Comparison of ENCODE assay signal across 31 cellular contexts in the genomic region with DNA sequence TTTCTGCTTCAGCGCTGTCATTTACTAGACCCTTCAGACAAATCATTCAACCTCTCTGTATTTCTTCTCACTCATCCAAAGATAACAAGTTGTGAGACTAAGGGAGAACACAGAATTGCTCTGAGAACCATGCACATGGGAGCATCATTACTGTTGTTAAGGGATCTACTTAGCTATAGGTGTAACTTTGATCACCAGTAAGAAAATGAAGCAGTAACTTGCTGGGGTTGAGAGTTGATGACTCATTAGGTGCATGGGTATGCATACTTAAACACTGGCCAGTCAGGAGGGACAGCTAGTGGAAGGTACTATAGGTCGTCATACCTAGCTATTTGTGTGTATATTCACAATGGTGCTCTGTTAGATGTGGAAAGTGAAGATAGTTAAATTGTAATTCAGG.
"Had no signal": no experiment of that assay in that cellular context is flagged by ENCODE, and none has a peak within 500 bp of the region (broad histone marks: within the 10 kb centered on the region; RNA-seq: fewer than 3 reads in every experiment).

No MANE protein-coding gene starts in this region.

- H3K27ac ChIP-seq: body of pancreas, coronary artery, dorsolateral prefrontal cortex, neutrophil, prostate gland, upper lobe of left lung, vagina had no signal

- ATAC-seq: activated CD8-positive, alpha-beta memory T cell treated with anti-CD3 and anti-CD28 coated beads, Interleukin-2, amount 10 ng/mL, durations not matched to agents 7 days and 5 days; activated CD8-positive, alpha-beta T cell treated with anti-CD3 and anti-CD28 coated beads, Interleukin-2, amount 10 ng/mL, durations not matched to agents 7 days and 5 days; activated naive CD8-positive, alpha-beta T cell treated with anti-CD3 and anti-CD28 coated beads, Interleukin-2, amount 50 U/mL, for 24 hours; body of pancreas; esophagus mucosa; left cardiac atrium; left ventricle myocardium superior; stimulated activated memory B cell treated with anti-CD40 and anti-IgM and Interleukin-4, amounts not matched to agents 10 μg/mL and 1 μg/mL and 100 μg/mL, for 72 hours; stimulated activated naive CD8-positive, alpha-beta T cell treated with anti-CD3 and anti-CD28 coated beads, Interleukin-15, amount 100 ng/mL, for 72 hours; T-helper 17 cell had no signal

- H3K27ac Mint-ChIP-seq: activated CD8-positive, alpha-beta memory T cell treated with anti-CD3 and anti-CD28 coated beads, Interleukin-2, amount 10 ng/mL, durations not matched to agents 7 days and 5 days; activated CD8-positive, alpha-beta T cell treated with anti-CD3 and anti-CD28 coated beads, Interleukin-2, amount 10 ng/mL, durations not matched to agents 7 days and 5 days; activated naive CD4-positive, alpha-beta T cell treated with anti-CD3 and anti-CD28 coated beads, Interleukin-2, amount 50 U/mL, for 24 hours; activated naive CD8-positive, alpha-beta T cell treated with anti-CD3 and anti-CD28 coated beads, Interleukin-2, amount 50 U/mL, for 24 hours; activated T-helper 2 cell treated with anti-CD3 and anti-CD28 coated beads, Interferon-gamma antibody, Interleukin-2, Interleukin-4, amounts not matched to agents 10 μg/mL and 5 μg/mL and 100 μg/mL, durations not matched to agents 14 hours and 24 hours and 36 hours; mesothelial cell of epicardium; naive B cell; nephron progenitor cell; stimulated activated memory B cell treated with anti-CD40 and anti-IgM and Interleukin-4, amounts not matched to agents 10 μg/mL and 1 μg/mL and 100 μg/mL, for 72 hours; T-helper 17 cell had no signal

- H3K9me3 Mint-ChIP-seq: activated naive CD4-positive, alpha-beta T cell treated with anti-CD3 and anti-CD28 coated beads, Interleukin-2, amount 50 U/mL, for 24 hours; activated naive CD8-positive, alpha-beta T cell treated with anti-CD3 and anti-CD28 coated beads, Interleukin-2, amount 50 U/mL, for 24 hours; activated T-helper 2 cell treated with anti-CD3 and anti-CD28 coated beads, Interferon-gamma antibody, Interleukin-2, Interleukin-4, amounts not matched to agents 10 μg/mL and 5 μg/mL and 100 μg/mL, durations not matched to agents 14 hours and 24 hours and 36 hours; mesothelial cell of epicardium; stimulated activated memory B cell treated with anti-CD40 and anti-IgM and Interleukin-4, amounts not matched to agents 10 μg/mL and 1 μg/mL and 100 μg/mL, for 72 hours had no signal

- H3K27me3 ChIP-seq: body of pancreas, dorsolateral prefrontal cortex, neutrophil, upper lobe of left lung, vagina had no signal

- H3K4me1 Mint-ChIP-seq: activated CD8-positive, alpha-beta memory T cell treated with anti-CD3 and anti-CD28 coated beads, Interleukin-2, amount 10 ng/mL, durations not matched to agents 7 days and 5 days; activated naive CD4-positive, alpha-beta T cell treated with anti-CD3 and anti-CD28 coated beads, Interleukin-2, amount 50 U/mL, for 24 hours; activated naive CD8-positive, alpha-beta T cell treated with anti-CD3 and anti-CD28 coated beads, Interleukin-2, amount 50 U/mL, for 24 hours; nephron progenitor cell; stimulated activated memory B cell treated with anti-CD40 and anti-IgM and Interleukin-4, amounts not matched to agents 10 μg/mL and 1 μg/mL and 100 μg/mL, for 72 hours; stimulated activated naive CD8-positive, alpha-beta T cell treated with anti-CD3 and anti-CD28 coated beads, Interleukin-15, amount 100 ng/mL, for 72 hours; T-helper 17 cell had no signal

- H3K36me3 Mint-ChIP-seq: activated CD8-positive, alpha-beta memory T cell treated with anti-CD3 and anti-CD28 coated beads, Interleukin-2, amount 10 ng/mL, durations not matched to agents 7 days and 5 days had no signal

- H3K4me3 Mint-ChIP-seq: activated CD8-positive, alpha-beta memory T cell treated with anti-CD3 and anti-CD28 coated beads, Interleukin-2, amount 10 ng/mL, durations not matched to agents 7 days and 5 days; activated CD8-positive, alpha-beta T cell treated with anti-CD3 and anti-CD28 coated beads, Interleukin-2, amount 10 ng/mL, durations not matched to agents 7 days and 5 days; activated naive CD4-positive, alpha-beta T cell treated with anti-CD3 and anti-CD28 coated beads, Interleukin-2, amount 50 U/mL, for 24 hours; activated naive CD8-positive, alpha-beta T cell treated with anti-CD3 and anti-CD28 coated beads, Interleukin-2, amount 50 U/mL, for 24 hours; mesothelial cell of epicardium; naive B cell; nephron progenitor cell; stimulated activated memory B cell treated with anti-CD40 and anti-IgM and Interleukin-4, amounts not matched to agents 10 μg/mL and 1 μg/mL and 100 μg/mL, for 72 hours; stimulated activated naive CD8-positive, alpha-beta T cell treated with anti-CD3 and anti-CD28 coated beads, Interleukin-15, amount 100 ng/mL, for 72 hours; T-helper 17 cell had no signal

- H3K4me1 ChIP-seq: body of pancreas, prostate gland, upper lobe of left lung, vagina had no signal

- H3K27me3 Mint-ChIP-seq: activated CD8-positive, alpha-beta memory T cell treated with anti-CD3 and anti-CD28 coated beads, Interleukin-2, amount 10 ng/mL, durations not matched to agents 7 days and 5 days; activated naive CD4-positive, alpha-beta T cell treated with anti-CD3 and anti-CD28 coated beads, Interleukin-2, amount 50 U/mL, for 24 hours; activated naive CD8-positive, alpha-beta T cell treated with anti-CD3 and anti-CD28 coated beads, Interleukin-2, amount 50 U/mL, for 24 hours; naive B cell; stimulated activated memory B cell treated with anti-CD40 and anti-IgM and Interleukin-4, amounts not matched to agents 10 μg/mL and 1 μg/mL and 100 μg/mL, for 72 hours; stimulated activated naive CD8-positive, alpha-beta T cell treated with anti-CD3 and anti-CD28 coated beads, Interleukin-15, amount 100 ng/mL, for 72 hours; T-helper 17 cell had no signal

- DNase-seq: activated CD4-positive, alpha-beta T cell treated with anti-CD3 and anti-CD28 coated beads, Interleukin-2, amount 50 U/mL, for 1 hour; activated CD4-positive, CD25-positive, alpha-beta regulatory T cell treated with anti-CD3 and anti-CD28 coated beads, Interleukin-2, amount 50 U/mL, for 72 hours; activated CD8-positive, alpha-beta memory T cell treated with anti-CD3 and anti-CD28 coated beads, Interleukin-2, amount 10 ng/mL, durations not matched to agents 7 days and 5 days; activated CD8-positive, alpha-beta T cell treated with anti-CD3 and anti-CD28 coated beads, Interleukin-2, amount 10 ng/mL, durations not matched to agents 7 days and 5 days; activated naive CD8-positive, alpha-beta T cell treated with anti-CD3 and anti-CD28 coated beads, Interleukin-2, amount 50 U/mL, for 24 hours; activated T-cell treated with anti-CD3 and anti-CD28 coated beads, Interleukin-2, amount 50 U/mL, for 48 hours; body of pancreas; dorsolateral prefrontal cortex; effector memory CD4-positive, alpha-beta T cell; left cardiac atrium; left ventricle myocardium superior; naive B cell; nephron progenitor cell; stimulated activated CD4-positive, alpha-beta T cell treated with anti-CD3 and anti-CD28 coated beads, Interleukin-1b, Interleukin-23, amount 100 ng/mL, for 48 hours; stimulated activated CD4-positive, alpha-beta T cell treated with anti-CD3 and anti-CD28 coated beads, Interleukin-4, amount 100 ng/mL, for 4 hours; stimulated activated CD8-positive, alpha-beta memory T cell treated with anti-CD3 and anti-CD28 coated beads, Interleukin-4, amount 100 ng/mL, for 48 hours; stimulated activated naive CD8-positive, alpha-beta T cell treated with anti-CD3 and anti-CD28 coated beads, Interleukin-15, amount 100 ng/mL, for 72 hours; substantia nigra; SW 1271; T-helper 17 cell; T1000; upper lobe of left lung had no signal
